In the genomic region with DNA sequence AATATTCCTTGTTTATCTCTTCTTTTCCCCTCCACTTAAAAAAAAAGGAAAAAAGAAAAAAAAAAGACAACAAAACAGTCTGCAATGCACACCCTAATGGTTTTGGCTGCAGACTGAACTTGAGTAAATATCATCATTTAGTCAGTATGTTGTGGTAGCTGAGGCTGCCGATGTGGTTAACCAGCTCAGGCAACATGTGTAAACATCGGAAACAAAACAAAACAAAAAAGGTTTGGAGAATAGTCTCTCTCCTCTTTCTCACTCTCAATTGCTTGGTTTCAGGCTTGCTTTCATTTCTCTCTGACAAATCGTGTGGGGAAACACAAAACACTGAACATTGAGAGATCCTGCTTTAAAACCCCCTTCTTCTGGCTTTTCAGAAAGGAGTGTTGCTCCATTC, we compare ENCODE assay signal across 9 cellular contexts.
DNase-seq lines count a peak whose midpoint lies in the region; ATAC-seq and TF ChIP-seq lines count a peak whose summit lies in the region.
"Had no signal": no experiment of that assay in that cellular context is flagged by ENCODE, and none has a peak within 500 bp of the region (broad histone marks: within the 10 kb centered on the region; RNA-seq: fewer than 3 reads in every experiment).

No MANE protein-coding gene starts in this region.

- CTCF ChIA-PET in PC-9 (lab: Charles Lee), result no interaction called here

- H3F3A ChIP-seq in PC-9 (ENCODE audit: insufficient read depth, low read depth), result 0 out of 2 replicates have a peak, but pooled peaks cover 6% of the 10 kb centered on the region

- DNase-seq in NCI-H1105 treated with DMSO at 0.1 percent for 48 hours (lab: John Stamatoyannopoulos, UW) (peak; percentile 16), NCI-H1105 (lab: John Stamatoyannopoulos, UW) (no peak), PC-9 (peak in 1 of 2 experiments; percentile 59), foreskin melanocyte (peak; percentile 45), thoracic aorta (ENCODE audit: low spot score) (no peak), dorsolateral prefrontal cortex (no peak), putamen (ENCODE audit: low spot score) (no peak)
- DNase-seq: mesendoderm had no signal

- POLR2A ChIA-PET in PC-9 (lab: Charles Lee; ENCODE audit: unreplicated experiment), result interaction anchor here (0.9 kb wide), 1 partner anchor 9 kb away, joined by 3 read pairs; no protein-coding TSS in a partner anchor

- ATAC-seq in thoracic aorta (ENCODE audit: insufficient number of reproducible peaks, low FRiP score, low read depth), result no peak
- no peak for ATAC-seq in HG03521 (IDR thresholded peaks at IDR 0.05; ENCODE audit: unreplicated experiment)

- no peaks in the 10 kb centered on the region for H3K9me2 ChIP-seq in PC-9 (ENCODE audit: insufficient read depth)

- H3K4me1 ChIP-seq in PC-9 (replicated peaks; ENCODE audit: insufficient read depth) (peaks cover 25% of the 10 kb centered on the region), thoracic aorta (ENCODE audit: control insufficient read depth in 1 of 2, low read depth in 2 of 2) (peaks cover 0 to 19% of the 10 kb centered on the region in 2 donors)

- H3K36me3 ChIP-seq in PC-9 (ENCODE audit: low read depth), result no peaks in the 10 kb centered on the region
- H3K36me3 ChIP-seq in thoracic aorta, result no peaks in the 10 kb centered on the region

- intact Hi-C loops in PC-9 (cut with micrococcal nuclease; ENCODE audit: unreplicated experiment), result no loop called here
- intact Hi-C loops in dorsolateral prefrontal cortex (cut with DNase I), result no loop called here

- H3K4me2 ChIP-seq in PC-9, result peak overlapping the region; percentile 40

- H3K4me3 ChIP-seq in PC-9 (no peak overlapping the region), thoracic aorta (peak overlapping the region; percentile 31), dorsolateral prefrontal cortex (peak overlapping the region in 16 of 59 donors; percentile 1 to 40 (median 20))

- H2AFZ ChIP-seq in PC-9, result no peak overlapping the region

- H3K27ac ChIP-seq in PC-9 (0 out of 2 replicates have a peak overlapping the region, but pooled peaks have one; percentile 32), thoracic aorta (no peak overlapping the region), dorsolateral prefrontal cortex (no peak overlapping the region)

- BruUV-seq in PC-9 (replicated peaks; lab: Mats Ljungman, UMichigan), result no TSS peak

- H4K20me1 ChIP-seq in PC-9 (ENCODE audit: insufficient read depth), result no peaks in the 10 kb centered on the region

- no peaks in the 10 kb centered on the region for H3K79me2 ChIP-seq in PC-9 (ENCODE audit: low read depth)

- no peak for TF ChIP-seq CTCF in PC-9 (conservative IDR thresholded peaks at IDR 0.05)
- TF ChIP-seq CTCF in thoracic aorta (IDR thresholded peaks at IDR 0.05), result no peak
- no peak for TF ChIP-seq CTCF in dorsolateral prefrontal cortex (IDR thresholded peaks at IDR 0.05 in 54 of 56, conservative IDR thresholded peaks at IDR 0.05 in 2 of 56; ENCODE audit: low read depth in 1 of 56, partially characterized antibody in 56 of 56)

- no peaks in the 10 kb centered on the region for H3K9me3 ChIP-seq in PC-9 (ENCODE audit: insufficient read depth, low read depth)
- no peaks in the 10 kb centered on the region for H3K9me3 ChIP-seq in thoracic aorta

- H3K27me3 ChIP-seq in PC-9 (ENCODE audit: insufficient read depth, low read depth) (no peaks in the 10 kb centered on the region), thoracic aorta (replicated peaks; ENCODE audit: insufficient read depth) (no peaks in the 10 kb centered on the region), dorsolateral prefrontal cortex (peaks cover 0 to 17% (median 0%) of the 10 kb centered on the region in 45 donors)

Comparison
In these comparisons a context has a peak if more than half of its experiments do, and no peak if none do; other contexts are left out.
1. DNase-seq: peak in NCI-H1105 treated with DMSO at 0.1 percent for 48 hours (single experiment) and foreskin melanocyte (single experiment); none in NCI-H1105 (single experiment), thoracic aorta (single experiment), dorsolateral prefrontal cortex (0 of 10) and putamen (single experiment).